ENCODE assay signal across 12 cellular contexts in genomic region chr5:105392122-105392709, GRCh38.
"Had no signal": no experiment of that assay in that cellular context is flagged by ENCODE, and none has a peak within 500 bp of the region (broad histone marks: within the 10 kb centered on the region; RNA-seq: fewer than 3 reads in every experiment).

No MANE protein-coding gene starts in this region.

- H3K9me3 ChIP-seq: adrenal gland, gastrocnemius medialis, pancreas had no signal

- ATAC-seq: gastrocnemius medialis, left ventricle myocardium superior, pancreas had no signal

- H3K4me1 ChIP-seq: adrenal gland, gastrocnemius medialis, pancreas, tibial nerve had no signal

- H3K27ac ChIP-seq: adrenal gland, gastrocnemius medialis, pancreas, tibial nerve had no signal

- H3K4me3 ChIP-seq: adrenal gland, gastrocnemius medialis, pancreas, tibial nerve had no signal

- H3K36me3 ChIP-seq: adrenal gland, gastrocnemius medialis, pancreas, tibial nerve had no signal

- H3K27me3 ChIP-seq: adrenal gland, gastrocnemius medialis, pancreas, tibial nerve had no signal

- FAIRE-seq: keratinocyte, pancreas had no signal

- DNase-seq: activated CD4-positive, alpha-beta T cell treated with anti-CD3 and anti-CD28 coated beads, Interleukin-2, amount 10 ng/mL, durations not matched to agents 7 days and 5 days; activated CD4-positive, CD25-positive, alpha-beta regulatory T cell; activated CD8-positive, alpha-beta memory T cell treated with anti-CD3 and anti-CD28 coated beads for 24 hours; activated naive CD4-positive, alpha-beta T cell treated with anti-CD3 and anti-CD28 coated beads, Interleukin-2, amount 50 U/mL, for 16 hours; adrenal gland; effector memory CD4-positive, alpha-beta T cell; gastrocnemius medialis; left ventricle myocardium superior; stimulated activated CD4-positive, alpha-beta T cell treated with anti-CD3 and anti-CD28 coated beads, Interleukin-4, amount 100 ng/mL, for 4 hours had no signal
